ENCODE assay signal across 8 cellular contexts in the genomic region with DNA sequence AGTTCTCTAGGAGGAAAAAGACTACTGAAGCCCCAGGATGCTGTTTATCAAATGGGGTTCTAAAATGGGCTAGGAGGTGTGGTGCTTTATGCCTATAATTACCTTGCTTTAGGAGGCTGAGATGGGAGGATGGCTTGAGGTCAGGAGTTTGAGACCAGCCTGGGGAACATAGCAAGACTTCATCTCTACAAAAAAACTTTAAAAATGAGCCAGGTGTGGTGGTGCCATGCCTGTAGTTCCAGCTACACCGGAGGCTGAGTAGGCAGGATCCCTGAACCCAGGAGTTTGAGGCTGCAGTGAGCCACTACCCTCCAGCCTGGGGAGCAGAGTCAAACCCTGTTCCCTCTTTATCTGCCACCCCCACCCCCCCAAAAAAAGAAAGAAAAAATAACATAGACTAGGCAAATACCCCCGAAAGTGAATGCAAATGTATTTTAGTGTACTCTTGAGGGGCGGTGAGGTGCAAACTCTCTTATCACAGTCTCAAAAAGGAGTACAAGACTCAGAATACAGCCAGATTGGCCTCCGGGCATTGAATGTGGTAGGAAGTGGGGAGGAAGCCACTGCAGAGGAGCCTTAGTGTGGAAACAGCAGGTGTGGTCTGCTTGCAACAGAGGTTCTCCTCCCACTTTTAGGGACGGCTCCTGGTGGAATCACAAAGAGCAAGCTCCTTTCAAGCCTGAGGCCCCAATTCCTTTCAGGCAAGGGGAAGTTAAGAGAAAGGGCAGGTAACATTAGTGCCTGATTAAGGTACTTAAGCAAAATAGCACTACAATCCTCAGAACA. TPM values are rescaled to one million over a fixed set of nuclear protein-coding genes. Genes with fewer than 3 reads are reported as not detected.
DNase-seq lines count a peak whose midpoint lies in the region; ATAC-seq, FAIRE-seq and TF ChIP-seq lines count a peak whose summit lies in the region.

No MANE protein-coding gene starts in this region.

- FAIRE-seq in GM12891 (lab: Jason Lieb, UNC) = peak; percentile 76

- no peak for TF ChIP-seq CTCF in neutrophil (IDR thresholded peaks at IDR 0.05)

- peak overlapping the region; percentile 65 to 83 for H3K4me3 ChIP-seq in neutrophil (ENCODE audit: low read depth in 1 of 2, low read length in 1 of 2)

- peaks cover 54 to 56% of the 10 kb centered on the region in 2 experiments for H3K4me1 ChIP-seq in neutrophil (ENCODE audit: control insufficient read depth in 1 of 2, insufficient read depth in 1 of 2, low read depth in 1 of 2, low read length in 1 of 2)

- peak overlapping the region; percentile 93 for H3K27ac ChIP-seq in neutrophil

- DNase-seq in GM12891 (ENCODE audit: insufficient read length, low spot score) (no peak), T-helper 2 cell (peak in 3 of 5 experiments; percentile 38 to 86 (median 62)), dermis blood vessel endothelial cell (peak; percentile 16), cerebellar nuclear complex (lab: John Stamatoyannopoulos, UW) (no peak), middle frontal gyrus (ENCODE audit: extremely low spot score, low spot score) (no peak), pons (ENCODE audit: low spot score) (no peak)

- TF ChIP-seq POLR2A in GM12891 (IDR thresholded peaks at IDR 0.05; ENCODE audit: low read depth, low read length) = 0 out of 2 replicates have a peak, but pooled peaks have one; percentile 18

- H3K27me3 ChIP-seq in neutrophil = no peaks in the 10 kb centered on the region

- no peaks in the 10 kb centered on the region for H3K36me3 ChIP-seq in neutrophil

- peak; percentile 37 for ATAC-seq in HG03097 (IDR thresholded peaks at IDR 0.05; ENCODE audit: low FRiP score, unreplicated experiment)

- H3K9me3 ChIP-seq in neutrophil = no peaks in the 10 kb centered on the region

TF ChIP-seq in GM12891, 5 proteins besides CTCF, POLR2A, EP300 and RAD21:
- TF ChIP-seq POU2F2 (IDR thresholded peaks at IDR 0.05; ENCODE audit: low read depth, low read length) (0 out of 2 replicates have a peak, but pooled peaks have one; percentile 47), SPI1 (IDR thresholded peaks at IDR 0.05; ENCODE audit: low read depth, low read length) (peak; percentile 38; the same call in 1 of the 2 replicates), TAF1 (IDR thresholded peaks at IDR 0.05; ENCODE audit: low read depth, low read length) (0 out of 2 replicates have a peak, but pooled peaks have one; percentile 19), PAX5 (IDR thresholded peaks at IDR 0.05; ENCODE audit: insufficient read depth, low read length, severe bottlenecking) (no peak)

RNA-seq across cellular contexts. Expression of a gene that starts 23.5 kb away (rescaled TPM):
- 25.8 TPM for polyA plus RNA-seq in GM12891 (2012; ENCODE audit: low read depth, missing spikeins)
- 18.7 and 32.5 TPM in 2 replicates for total RNA-seq in dermis blood vessel endothelial cell

Comparison
In these comparisons a context has a peak if more than half of its experiments do, and no peak if none do; other contexts are left out.
1. DNase-seq: peak in T-helper 2 cell (3 of 5) and dermis blood vessel endothelial cell (single experiment); none in GM12891 (single experiment), cerebellar nuclear complex (0 of 2), middle frontal gyrus (single experiment) and pons (single experiment).